Comparison of ENCODE assay signal across 1 cellular context in the genomic region with DNA sequence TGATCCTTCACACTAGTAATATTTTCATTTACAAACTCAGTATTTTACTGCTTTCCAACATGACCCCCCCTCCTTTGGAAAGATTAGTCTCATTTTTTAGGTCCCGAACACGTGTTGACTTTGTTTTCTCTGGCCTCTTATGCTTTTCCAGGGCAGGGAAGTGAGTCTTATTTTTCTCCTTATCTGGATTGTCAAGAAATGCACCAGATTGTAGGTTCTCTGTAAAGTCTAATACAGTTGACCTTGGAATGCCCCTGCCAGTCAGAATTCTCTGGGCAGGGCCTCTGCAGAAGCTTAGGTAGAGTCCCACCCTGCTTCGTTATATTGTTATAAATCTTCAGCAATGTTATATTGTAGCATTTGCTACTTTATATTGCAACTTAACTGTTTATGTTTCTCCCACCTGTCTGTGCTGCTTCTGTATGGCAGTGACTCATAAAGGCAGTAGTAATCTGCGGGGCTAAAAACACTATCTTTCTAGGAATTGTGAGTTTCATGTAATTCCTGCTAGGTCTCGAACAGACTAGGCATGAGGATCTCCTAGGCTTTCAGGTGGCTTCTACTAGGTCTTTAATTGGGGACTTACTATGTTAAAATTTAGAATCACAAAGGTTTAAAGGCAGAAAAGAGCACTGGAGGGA.
TF ChIP-seq lines count a peak whose summit lies in the region.

No MANE protein-coding gene starts in this region.

TF ChIP-seq in K562, 482 proteins besides CTCF, POLR2A, EP300 and RAD21 (continued from another document):
- peak; percentile 85 for TF ChIP-seq ESRRA (IDR thresholded peaks at IDR 0.05; ENCODE audit: borderline replicate concordance, low read depth)
